In the genomic region with DNA sequence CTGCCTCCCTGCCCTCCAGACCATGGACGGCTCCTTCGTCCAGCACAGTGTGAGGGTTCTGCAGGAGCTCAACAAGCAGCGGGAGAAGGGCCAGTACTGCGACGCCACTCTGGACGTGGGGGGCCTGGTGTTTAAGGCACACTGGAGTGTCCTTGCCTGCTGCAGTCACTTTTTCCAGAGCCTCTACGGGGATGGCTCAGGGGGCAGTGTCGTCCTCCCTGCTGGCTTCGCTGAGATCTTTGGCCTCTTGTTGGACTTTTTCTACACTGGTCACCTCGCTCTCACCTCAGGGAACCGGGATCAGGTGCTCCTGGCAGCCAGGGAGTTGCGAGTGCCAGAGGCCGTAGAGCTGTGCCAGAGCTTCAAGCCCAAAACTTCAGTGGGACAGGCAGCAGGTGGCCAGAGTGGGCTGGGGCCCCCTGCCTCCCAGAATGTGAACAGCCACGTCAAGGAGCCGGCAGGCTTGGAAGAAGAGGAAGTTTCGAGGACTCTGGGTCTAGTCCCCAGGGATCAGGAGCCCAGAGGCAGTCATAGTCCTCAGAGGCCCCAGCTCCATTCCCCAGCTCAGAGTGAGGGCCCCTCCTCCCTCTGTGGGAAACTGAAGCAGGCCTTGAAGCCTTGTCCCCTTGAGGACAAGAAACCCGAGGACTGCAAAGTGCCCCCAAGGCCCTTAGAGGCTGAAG, we compare ENCODE assay signal across 7 cellular contexts. TPM values are rescaled to one million over a fixed set of nuclear protein-coding genes. Genes with fewer than 3 reads are reported as not detected.
DNase-seq lines count a peak whose midpoint lies in the region; ATAC-seq and TF ChIP-seq lines count a peak whose summit lies in the region.

No MANE protein-coding gene starts in this region.

- H3K4me3 Mint-ChIP-seq in neural crest cell: peak overlapping the region; percentile 97

- peaks cover 30% of the 10 kb centered on the region for H3K4me1 Mint-ChIP-seq in neural crest cell

- no peaks in the 10 kb centered on the region for H3K36me3 ChIP-seq in SJCRH30

- H3K4me1 ChIP-seq in SJCRH30: peaks cover 13% of the 10 kb centered on the region; the same call in 1 of the 2 replicates

- no peaks in the 10 kb centered on the region for H3K9me3 Mint-ChIP-seq in neural crest cell

- H3K36me3 Mint-ChIP-seq in neural crest cell (ENCODE audit: low read depth): no peaks in the 10 kb centered on the region

- H3K9me3 ChIP-seq in SJCRH30 (replicated peaks): no peaks in the 10 kb centered on the region

- H3K27me3 Mint-ChIP-seq in neural crest cell (ENCODE audit: low read depth): no peaks in the 10 kb centered on the region

- peak overlapping the region; percentile 70 for H3K4me3 ChIP-seq in SJCRH30

- H3K27ac ChIP-seq in SJCRH30 (no peak overlapping the region), epithelial cell of prostate (peak overlapping the region; percentile 56)

- no peak for TF ChIP-seq CTCF in GM20000 (IDR thresholded peaks at IDR 0.05; ENCODE audit: extremely low read depth, missing control alignments)
- no peak for TF ChIP-seq CTCF in neural crest cell (conservative IDR thresholded peaks at IDR 0.05)

- no peak overlapping the region for H3K27ac Mint-ChIP-seq in neural crest cell (ENCODE audit: unreplicated experiment)

- DNase-seq in GM20000 (ENCODE audit: low spot score) (peak; percentile 36), SJCRH30 (peak; percentile 42 to 47), epithelial cell of prostate (ENCODE audit: low read depth, low spot score) (no peak), neural crest cell (ENCODE audit: low read depth, low spot score) (no peak), NCI-H1436 treated with DMSO at 0.1 percent for 48 hours (lab: John Stamatoyannopoulos, UW) (no peak), NK-92 (lab: John Stamatoyannopoulos, UW; ENCODE audit: unreplicated experiment) (no peak)

- no peak for ATAC-seq in HG03097 (IDR thresholded peaks at IDR 0.05; ENCODE audit: low FRiP score, unreplicated experiment)

- H3K27me3 ChIP-seq in SJCRH30: no peaks in the 10 kb centered on the region

RNA-seq across cellular contexts. Expression of a gene that starts 0.9 kb away (rescaled TPM):
- 14.6 and 25.2 TPM in 2 replicates for total RNA-seq in SJCRH30 (2014; rRNA removed; shearing (Covaris generic))
- 35.7 and 41.0 TPM in 2 replicates for total RNA-seq in neural crest cell

RNA-seq across cellular contexts. Expression of a gene that starts 21.9 kb away (rescaled TPM):
- 44.8 and 45.0 TPM in 2 replicates for total RNA-seq in SJCRH30 (2014; rRNA removed; shearing (Covaris generic))
- total RNA-seq in neural crest cell: 18.8 and 19.0 TPM in 2 replicates

RNA-seq across cellular contexts. Expression of a gene that starts 25.6 kb away (rescaled TPM):
- total RNA-seq in SJCRH30 (2014; rRNA removed; shearing (Covaris generic)): 0.14 and 0.20 TPM in 2 replicates
- not detected in 2 replicates for total RNA-seq in neural crest cell

RNA-seq across cellular contexts. Expression of a gene that starts 26.4 kb away (rescaled TPM):
- total RNA-seq in SJCRH30 (2014; rRNA removed; shearing (Covaris generic)): 63.5 and 64.7 TPM in 2 replicates
- total RNA-seq in neural crest cell: 47.2 and 52.4 TPM in 2 replicates

RNA-seq across cellular contexts. Expression of a gene that starts 32.8 kb away (rescaled TPM):
- 24.5 and 25.0 TPM in 2 replicates for total RNA-seq in SJCRH30 (2014; rRNA removed; shearing (Covaris generic))
- total RNA-seq in neural crest cell: 32.6 and 33.5 TPM in 2 replicates

Comparison
In these comparisons a context has a peak if more than half of its experiments do, and no peak if none do; other contexts are left out.
1. DNase-seq: peak in GM20000 (single experiment) and SJCRH30 (2 of 2); none in epithelial cell of prostate (single experiment), neural crest cell (single experiment), NCI-H1436 treated with DMSO at 0.1 percent for 48 hours (single experiment) and NK-92 (single experiment).